In the genomic region with DNA sequence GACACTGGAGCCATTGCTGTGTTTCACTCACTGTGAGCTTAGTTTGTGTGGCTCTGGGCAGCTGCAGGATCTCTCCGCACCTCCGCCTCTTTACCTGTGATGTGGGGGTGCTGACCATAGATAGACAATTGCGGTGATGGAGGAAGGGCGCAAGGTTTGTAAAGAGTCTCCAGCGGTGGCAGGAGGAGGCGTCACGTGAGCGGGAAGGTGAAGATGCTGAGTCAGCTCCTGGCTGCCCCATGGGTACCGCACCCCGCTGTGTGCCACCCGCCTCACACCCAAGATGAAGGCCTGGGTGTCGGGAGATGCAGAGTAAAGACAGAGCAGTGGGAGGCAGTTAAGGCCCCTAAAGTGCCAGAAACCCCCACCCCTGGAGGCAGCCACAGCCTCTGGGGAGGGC, we compare ENCODE assay signal across 2 cellular contexts.
A peak's percentile ranks its signal among the peaks of the same experiment; 100 is the strongest.
TF ChIP-seq lines count a peak whose summit lies in the region.

No MANE protein-coding gene starts in this region.

TF ChIP-seq in Ishikawa, 13 proteins besides CTCF, POLR2A, EP300 and RAD21:
- no peak for TF ChIP-seq NFIC (IDR thresholded peaks at IDR 0.05)
- no peak for TF ChIP-seq TEAD4 (IDR thresholded peaks at IDR 0.05)
- TF ChIP-seq, protein P1, sequence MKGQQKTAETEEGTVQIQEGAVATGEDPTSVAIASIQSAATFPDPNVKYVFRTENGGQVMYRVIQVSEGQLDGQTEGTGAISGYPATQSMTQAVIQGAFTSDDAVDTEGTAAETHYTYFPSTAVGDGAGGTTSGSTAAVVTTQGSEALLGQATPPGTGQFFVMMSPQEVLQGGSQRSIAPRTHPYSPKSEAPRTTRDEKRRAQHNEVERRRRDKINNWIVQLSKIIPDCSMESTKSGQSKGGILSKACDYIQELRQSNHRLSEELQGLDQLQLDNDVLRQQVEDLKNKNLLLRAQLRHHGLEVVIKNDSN (IDR thresholded peaks at IDR 0.05): peak; percentile 89
- TF ChIP-seq EGR1 (IDR thresholded peaks at IDR 0.05): no peak
- no peak for TF ChIP-seq TAF1 (IDR thresholded peaks at IDR 0.05; ENCODE audit: low read depth)
- no peak for TF ChIP-seq ZBTB7A (IDR thresholded peaks at IDR 0.05; ENCODE audit: low read depth)
- TF ChIP-seq, protein P2, sequence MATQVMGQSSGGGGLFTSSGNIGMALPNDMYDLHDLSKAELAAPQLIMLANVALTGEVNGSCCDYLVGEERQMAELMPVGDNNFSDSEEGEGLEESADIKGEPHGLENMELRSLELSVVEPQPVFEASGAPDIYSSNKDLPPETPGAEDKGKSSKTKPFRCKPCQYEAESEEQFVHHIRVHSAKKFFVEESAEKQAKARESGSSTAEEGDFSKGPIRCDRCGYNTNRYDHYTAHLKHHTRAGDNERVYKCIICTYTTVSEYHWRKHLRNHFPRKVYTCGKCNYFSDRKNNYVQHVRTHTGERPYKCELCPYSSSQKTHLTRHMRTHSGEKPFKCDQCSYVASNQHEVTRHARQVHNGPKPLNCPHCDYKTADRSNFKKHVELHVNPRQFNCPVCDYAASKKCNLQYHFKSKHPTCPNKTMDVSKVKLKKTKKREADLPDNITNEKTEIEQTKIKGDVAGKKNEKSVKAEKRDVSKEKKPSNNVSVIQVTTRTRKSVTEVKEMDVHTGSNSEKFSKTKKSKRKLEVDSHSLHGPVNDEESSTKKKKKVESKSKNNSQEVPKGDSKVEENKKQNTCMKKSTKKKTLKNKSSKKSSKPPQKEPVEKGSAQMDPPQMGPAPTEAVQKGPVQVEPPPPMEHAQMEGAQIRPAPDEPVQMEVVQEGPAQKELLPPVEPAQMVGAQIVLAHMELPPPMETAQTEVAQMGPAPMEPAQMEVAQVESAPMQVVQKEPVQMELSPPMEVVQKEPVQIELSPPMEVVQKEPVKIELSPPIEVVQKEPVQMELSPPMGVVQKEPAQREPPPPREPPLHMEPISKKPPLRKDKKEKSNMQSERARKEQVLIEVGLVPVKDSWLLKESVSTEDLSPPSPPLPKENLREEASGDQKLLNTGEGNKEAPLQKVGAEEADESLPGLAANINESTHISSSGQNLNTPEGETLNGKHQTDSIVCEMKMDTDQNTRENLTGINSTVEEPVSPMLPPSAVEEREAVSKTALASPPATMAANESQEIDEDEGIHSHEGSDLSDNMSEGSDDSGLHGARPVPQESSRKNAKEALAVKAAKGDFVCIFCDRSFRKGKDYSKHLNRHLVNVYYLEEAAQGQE (IDR thresholded peaks at IDR 0.05; ENCODE audit: low read depth): no peak
- TF ChIP-seq FOXM1 (IDR thresholded peaks at IDR 0.05; ENCODE audit: borderline replicate concordance, low read depth): no peak
- TF ChIP-seq CEBPB (IDR thresholded peaks at IDR 0.05): no peak
- TF ChIP-seq, protein P3, sequence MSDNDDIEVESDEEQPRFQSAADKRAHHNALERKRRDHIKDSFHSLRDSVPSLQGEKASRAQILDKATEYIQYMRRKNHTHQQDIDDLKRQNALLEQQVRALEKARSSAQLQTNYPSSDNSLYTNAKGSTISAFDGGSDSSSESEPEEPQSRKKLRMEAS (IDR thresholded peaks at IDR 0.05): 0 out of 2 replicates have a peak, but pooled peaks have one; percentile 23
- no peak for TF ChIP-seq YY1 (IDR thresholded peaks at IDR 0.05; ENCODE audit: low read depth)
- TF ChIP-seq CREB1 (IDR thresholded peaks at IDR 0.05; ENCODE audit: low read depth): no peak
- TF ChIP-seq TCF12 (IDR thresholded peaks at IDR 0.05; ENCODE audit: low read depth): no peak
TF ChIP-seq in Ishikawa: peak in this region for 2.

TF ChIP-seq in K562, 482 proteins besides CTCF, POLR2A, EP300 and RAD21 (continues in another document):
- TF ChIP-seq ZNF77 (CRISPR knock-in tag; IDR thresholded peaks at IDR 0.05) (no peak), RBM14 (IDR thresholded peaks at IDR 0.05; ENCODE audit: borderline replicate concordance, insufficient read depth, low read depth, low read length) (no peak), MAFF (IDR thresholded peaks at IDR 0.05; ENCODE audit: low read length) (peak; percentile 30), NELFE (IDR thresholded peaks at IDR 0.05; ENCODE audit: insufficient read depth, insufficient read length) (no peak), ERF (CRISPR knock-in tag; IDR thresholded peaks at IDR 0.05) (no peak), MCM3 (IDR thresholded peaks at IDR 0.05) (no peak), ZZZ3 (IDR thresholded peaks at IDR 0.05) (no peak), HMG20A (CRISPR knock-in tag; conservative IDR thresholded peaks at IDR 0.05) (no peak), ZNF830 (CRISPR knock-in tag; IDR thresholded peaks at IDR 0.05) (no peak)
- TF ChIP-seq, protein P4, sequence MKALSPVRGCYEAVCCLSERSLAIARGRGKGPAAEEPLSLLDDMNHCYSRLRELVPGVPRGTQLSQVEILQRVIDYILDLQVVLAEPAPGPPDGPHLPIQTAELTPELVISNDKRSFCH (CRISPR knock-in tag; IDR thresholded peaks at IDR 0.05): no peak
- TF ChIP-seq, protein P4 (tag; IDR thresholded peaks at IDR 0.05): no peak
- TF ChIP-seq, protein P5, sequence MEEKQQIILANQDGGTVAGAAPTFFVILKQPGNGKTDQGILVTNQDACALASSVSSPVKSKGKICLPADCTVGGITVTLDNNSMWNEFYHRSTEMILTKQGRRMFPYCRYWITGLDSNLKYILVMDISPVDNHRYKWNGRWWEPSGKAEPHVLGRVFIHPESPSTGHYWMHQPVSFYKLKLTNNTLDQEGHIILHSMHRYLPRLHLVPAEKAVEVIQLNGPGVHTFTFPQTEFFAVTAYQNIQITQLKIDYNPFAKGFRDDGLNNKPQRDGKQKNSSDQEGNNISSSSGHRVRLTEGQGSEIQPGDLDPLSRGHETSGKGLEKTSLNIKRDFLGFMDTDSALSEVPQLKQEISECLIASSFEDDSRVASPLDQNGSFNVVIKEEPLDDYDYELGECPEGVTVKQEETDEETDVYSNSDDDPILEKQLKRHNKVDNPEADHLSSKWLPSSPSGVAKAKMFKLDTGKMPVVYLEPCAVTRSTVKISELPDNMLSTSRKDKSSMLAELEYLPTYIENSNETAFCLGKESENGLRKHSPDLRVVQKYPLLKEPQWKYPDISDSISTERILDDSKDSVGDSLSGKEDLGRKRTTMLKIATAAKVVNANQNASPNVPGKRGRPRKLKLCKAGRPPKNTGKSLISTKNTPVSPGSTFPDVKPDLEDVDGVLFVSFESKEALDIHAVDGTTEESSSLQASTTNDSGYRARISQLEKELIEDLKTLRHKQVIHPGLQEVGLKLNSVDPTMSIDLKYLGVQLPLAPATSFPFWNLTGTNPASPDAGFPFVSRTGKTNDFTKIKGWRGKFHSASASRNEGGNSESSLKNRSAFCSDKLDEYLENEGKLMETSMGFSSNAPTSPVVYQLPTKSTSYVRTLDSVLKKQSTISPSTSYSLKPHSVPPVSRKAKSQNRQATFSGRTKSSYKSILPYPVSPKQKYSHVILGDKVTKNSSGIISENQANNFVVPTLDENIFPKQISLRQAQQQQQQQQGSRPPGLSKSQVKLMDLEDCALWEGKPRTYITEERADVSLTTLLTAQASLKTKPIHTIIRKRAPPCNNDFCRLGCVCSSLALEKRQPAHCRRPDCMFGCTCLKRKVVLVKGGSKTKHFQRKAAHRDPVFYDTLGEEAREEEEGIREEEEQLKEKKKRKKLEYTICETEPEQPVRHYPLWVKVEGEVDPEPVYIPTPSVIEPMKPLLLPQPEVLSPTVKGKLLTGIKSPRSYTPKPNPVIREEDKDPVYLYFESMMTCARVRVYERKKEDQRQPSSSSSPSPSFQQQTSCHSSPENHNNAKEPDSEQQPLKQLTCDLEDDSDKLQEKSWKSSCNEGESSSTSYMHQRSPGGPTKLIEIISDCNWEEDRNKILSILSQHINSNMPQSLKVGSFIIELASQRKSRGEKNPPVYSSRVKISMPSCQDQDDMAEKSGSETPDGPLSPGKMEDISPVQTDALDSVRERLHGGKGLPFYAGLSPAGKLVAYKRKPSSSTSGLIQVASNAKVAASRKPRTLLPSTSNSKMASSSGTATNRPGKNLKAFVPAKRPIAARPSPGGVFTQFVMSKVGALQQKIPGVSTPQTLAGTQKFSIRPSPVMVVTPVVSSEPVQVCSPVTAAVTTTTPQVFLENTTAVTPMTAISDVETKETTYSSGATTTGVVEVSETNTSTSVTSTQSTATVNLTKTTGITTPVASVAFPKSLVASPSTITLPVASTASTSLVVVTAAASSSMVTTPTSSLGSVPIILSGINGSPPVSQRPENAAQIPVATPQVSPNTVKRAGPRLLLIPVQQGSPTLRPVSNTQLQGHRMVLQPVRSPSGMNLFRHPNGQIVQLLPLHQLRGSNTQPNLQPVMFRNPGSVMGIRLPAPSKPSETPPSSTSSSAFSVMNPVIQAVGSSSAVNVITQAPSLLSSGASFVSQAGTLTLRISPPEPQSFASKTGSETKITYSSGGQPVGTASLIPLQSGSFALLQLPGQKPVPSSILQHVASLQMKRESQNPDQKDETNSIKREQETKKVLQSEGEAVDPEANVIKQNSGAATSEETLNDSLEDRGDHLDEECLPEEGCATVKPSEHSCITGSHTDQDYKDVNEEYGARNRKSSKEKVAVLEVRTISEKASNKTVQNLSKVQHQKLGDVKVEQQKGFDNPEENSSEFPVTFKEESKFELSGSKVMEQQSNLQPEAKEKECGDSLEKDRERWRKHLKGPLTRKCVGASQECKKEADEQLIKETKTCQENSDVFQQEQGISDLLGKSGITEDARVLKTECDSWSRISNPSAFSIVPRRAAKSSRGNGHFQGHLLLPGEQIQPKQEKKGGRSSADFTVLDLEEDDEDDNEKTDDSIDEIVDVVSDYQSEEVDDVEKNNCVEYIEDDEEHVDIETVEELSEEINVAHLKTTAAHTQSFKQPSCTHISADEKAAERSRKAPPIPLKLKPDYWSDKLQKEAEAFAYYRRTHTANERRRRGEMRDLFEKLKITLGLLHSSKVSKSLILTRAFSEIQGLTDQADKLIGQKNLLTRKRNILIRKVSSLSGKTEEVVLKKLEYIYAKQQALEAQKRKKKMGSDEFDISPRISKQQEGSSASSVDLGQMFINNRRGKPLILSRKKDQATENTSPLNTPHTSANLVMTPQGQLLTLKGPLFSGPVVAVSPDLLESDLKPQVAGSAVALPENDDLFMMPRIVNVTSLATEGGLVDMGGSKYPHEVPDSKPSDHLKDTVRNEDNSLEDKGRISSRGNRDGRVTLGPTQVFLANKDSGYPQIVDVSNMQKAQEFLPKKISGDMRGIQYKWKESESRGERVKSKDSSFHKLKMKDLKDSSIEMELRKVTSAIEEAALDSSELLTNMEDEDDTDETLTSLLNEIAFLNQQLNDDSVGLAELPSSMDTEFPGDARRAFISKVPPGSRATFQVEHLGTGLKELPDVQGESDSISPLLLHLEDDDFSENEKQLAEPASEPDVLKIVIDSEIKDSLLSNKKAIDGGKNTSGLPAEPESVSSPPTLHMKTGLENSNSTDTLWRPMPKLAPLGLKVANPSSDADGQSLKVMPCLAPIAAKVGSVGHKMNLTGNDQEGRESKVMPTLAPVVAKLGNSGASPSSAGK (IDR thresholded peaks at IDR 0.05): no peak
- TF ChIP-seq, protein P6, sequence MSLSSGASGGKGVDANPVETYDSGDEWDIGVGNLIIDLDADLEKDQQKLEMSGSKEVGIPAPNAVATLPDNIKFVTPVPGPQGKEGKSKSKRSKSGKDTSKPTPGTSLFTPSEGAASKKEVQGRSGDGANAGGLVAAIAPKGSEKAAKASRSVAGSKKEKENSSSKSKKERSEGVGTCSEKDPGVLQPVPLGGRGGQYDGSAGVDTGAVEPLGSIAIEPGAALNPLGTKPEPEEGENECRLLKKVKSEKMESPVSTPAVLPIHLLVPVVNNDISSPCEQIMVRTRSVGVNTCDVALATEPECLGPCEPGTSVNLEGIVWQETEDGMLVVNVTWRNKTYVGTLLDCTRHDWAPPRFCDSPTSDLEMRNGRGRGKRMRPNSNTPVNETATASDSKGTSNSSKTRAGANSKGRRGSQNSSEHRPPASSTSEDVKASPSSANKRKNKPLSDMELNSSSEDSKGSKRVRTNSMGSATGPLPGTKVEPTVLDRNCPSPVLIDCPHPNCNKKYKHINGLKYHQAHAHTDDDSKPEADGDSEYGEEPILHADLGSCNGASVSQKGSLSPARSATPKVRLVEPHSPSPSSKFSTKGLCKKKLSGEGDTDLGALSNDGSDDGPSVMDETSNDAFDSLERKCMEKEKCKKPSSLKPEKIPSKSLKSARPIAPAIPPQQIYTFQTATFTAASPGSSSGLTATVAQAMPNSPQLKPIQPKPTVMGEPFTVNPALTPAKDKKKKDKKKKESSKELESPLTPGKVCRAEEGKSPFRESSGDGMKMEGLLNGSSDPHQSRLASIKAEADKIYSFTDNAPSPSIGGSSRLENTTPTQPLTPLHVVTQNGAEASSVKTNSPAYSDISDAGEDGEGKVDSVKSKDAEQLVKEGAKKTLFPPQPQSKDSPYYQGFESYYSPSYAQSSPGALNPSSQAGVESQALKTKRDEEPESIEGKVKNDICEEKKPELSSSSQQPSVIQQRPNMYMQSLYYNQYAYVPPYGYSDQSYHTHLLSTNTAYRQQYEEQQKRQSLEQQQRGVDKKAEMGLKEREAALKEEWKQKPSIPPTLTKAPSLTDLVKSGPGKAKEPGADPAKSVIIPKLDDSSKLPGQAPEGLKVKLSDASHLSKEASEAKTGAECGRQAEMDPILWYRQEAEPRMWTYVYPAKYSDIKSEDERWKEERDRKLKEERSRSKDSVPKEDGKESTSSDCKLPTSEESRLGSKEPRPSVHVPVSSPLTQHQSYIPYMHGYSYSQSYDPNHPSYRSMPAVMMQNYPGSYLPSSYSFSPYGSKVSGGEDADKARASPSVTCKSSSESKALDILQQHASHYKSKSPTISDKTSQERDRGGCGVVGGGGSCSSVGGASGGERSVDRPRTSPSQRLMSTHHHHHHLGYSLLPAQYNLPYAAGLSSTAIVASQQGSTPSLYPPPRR (CRISPR knock-in tag; IDR thresholded peaks at IDR 0.05; ENCODE audit: borderline replicate concordance): no peak
- TF ChIP-seq, protein P7, sequence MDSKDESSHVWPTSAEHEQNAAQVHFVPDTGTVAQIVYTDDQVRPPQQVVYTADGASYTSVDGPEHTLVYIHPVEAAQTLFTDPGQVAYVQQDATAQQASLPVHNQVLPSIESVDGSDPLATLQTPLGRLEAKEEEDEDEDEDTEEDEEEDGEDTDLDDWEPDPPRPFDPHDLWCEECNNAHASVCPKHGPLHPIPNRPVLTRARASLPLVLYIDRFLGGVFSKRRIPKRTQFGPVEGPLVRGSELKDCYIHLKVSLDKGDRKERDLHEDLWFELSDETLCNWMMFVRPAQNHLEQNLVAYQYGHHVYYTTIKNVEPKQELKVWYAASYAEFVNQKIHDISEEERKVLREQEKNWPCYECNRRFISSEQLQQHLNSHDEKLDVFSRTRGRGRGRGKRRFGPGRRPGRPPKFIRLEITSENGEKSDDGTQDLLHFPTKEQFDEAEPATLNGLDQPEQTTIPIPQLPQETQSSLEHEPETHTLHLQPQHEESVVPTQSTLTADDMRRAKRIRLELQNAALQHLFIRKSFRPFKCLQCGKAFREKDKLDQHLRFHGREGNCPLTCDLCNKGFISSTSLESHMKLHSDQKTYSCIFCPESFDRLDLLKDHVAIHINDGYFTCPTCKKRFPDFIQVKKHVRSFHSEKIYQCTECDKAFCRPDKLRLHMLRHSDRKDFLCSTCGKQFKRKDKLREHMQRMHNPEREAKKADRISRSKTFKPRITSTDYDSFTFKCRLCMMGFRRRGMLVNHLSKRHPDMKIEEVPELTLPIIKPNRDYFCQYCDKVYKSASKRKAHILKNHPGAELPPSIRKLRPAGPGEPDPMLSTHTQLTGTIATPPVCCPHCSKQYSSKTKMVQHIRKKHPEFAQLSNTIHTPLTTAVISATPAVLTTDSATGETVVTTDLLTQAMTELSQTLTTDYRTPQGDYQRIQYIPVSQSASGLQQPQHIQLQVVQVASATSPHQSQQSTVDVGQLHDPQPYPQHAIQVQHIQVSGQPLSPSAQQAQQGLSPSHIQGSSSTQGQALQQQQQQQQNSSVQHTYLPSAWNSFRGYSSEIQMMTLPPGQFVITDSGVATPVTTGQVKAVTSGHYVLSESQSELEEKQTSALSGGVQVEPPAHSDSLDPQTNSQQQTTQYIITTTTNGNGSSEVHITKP (IDR thresholded peaks at IDR 0.05; ENCODE audit: partially characterized antibody): no peak
